Comparison of ENCODE assay signal across 1 cellular context in genomic region chr4:78721739-78722138, GRCh38.
TF ChIP-seq lines count a peak whose summit lies in the region.

No MANE protein-coding gene starts in this region.

TF ChIP-seq in GM23338, 12 proteins besides CTCF, POLR2A, EP300 and RAD21:
- TF ChIP-seq CREB1 (CRISPR knock-in tag; IDR thresholded peaks at IDR 0.05; ENCODE audit: low read depth): no peak
- peak; percentile 82 for TF ChIP-seq NANOG (IDR thresholded peaks at IDR 0.05; ENCODE audit: borderline replicate concordance)
